8 cellular contexts compared by ENCODE assay signal in the genomic region with DNA sequence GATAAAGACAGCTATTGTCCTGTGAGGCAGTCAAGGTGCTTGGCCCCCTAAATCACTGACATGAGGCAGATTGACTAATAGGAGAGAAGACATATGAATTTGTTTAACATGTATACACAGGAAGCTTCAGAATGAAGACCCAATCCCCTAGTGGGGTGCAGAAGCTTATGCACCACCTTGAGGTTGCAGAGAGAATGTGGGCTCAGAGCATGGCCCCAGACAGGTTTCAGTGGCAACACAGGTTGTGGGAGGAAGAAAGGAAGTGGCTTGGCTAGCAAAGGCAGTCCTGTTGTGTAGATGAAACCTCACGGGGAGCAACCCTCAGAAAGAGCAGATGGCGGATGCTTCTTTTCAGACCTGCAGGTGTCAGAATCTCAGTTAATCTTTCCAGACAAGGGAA. TPM values are rescaled to one million over a fixed set of nuclear protein-coding genes. Genes with fewer than 3 reads are reported as not detected.
A peak's percentile ranks its signal among the peaks of the same experiment; 100 is the strongest.
DNase-seq lines count a peak whose midpoint lies in the region; ATAC-seq, FAIRE-seq and TF ChIP-seq lines count a peak whose summit lies in the region.

No MANE protein-coding gene starts in this region.

- H3K9me3 ChIP-seq in pancreas = no peaks in the 10 kb centered on the region

- H3K27ac ChIP-seq in pancreas = no peak overlapping the region

- no peaks in the 10 kb centered on the region for H3K36me3 Mint-ChIP-seq in activated T-helper 17 cell treated with anti-CD3 and anti-CD28 coated beads, Interleukin-2, amount 50 U/mL, for 72 hours (ENCODE audit: low read depth)

- intact Hi-C loops in pancreas (cut with DNase I) = no loop called here

- H3K4me1 ChIP-seq in pancreas = no peaks in the 10 kb centered on the region

- no peaks in the 10 kb centered on the region for H3K36me3 ChIP-seq in pancreas

- DNase-seq in NCI-H146 (lab: John Stamatoyannopoulos, UW) (peak; percentile 37), HEK293T (ENCODE audit: extremely low spot score) (no peak), NCI-H2227 (lab: John Stamatoyannopoulos, UW; ENCODE audit: unreplicated experiment) (no peak), pancreas (no peak)
- DNase-seq in stimulated activated CD4-positive, alpha-beta T cell treated with anti-CD3 and anti-CD28 coated beads, TNF-alpha, amount 100 ng/mL, for 24 hours (ENCODE audit: low read depth in 3 of 3) = peak in 2 of 3 experiments; percentile 19 to 54

- peak; percentile 100 for ATAC-seq in GM21737 (IDR thresholded peaks at IDR 0.05; ENCODE audit: unreplicated experiment)
- ATAC-seq in activated T-helper 17 cell treated with anti-CD3 and anti-CD28 coated beads, Interleukin-2, amount 50 U/mL, for 72 hours (replicated peaks) = peak; percentile 99
- no peak for ATAC-seq in pancreas

- peak overlapping the region; percentile 14 for H3K4me3 Mint-ChIP-seq in activated T-helper 17 cell treated with anti-CD3 and anti-CD28 coated beads, Interleukin-2, amount 50 U/mL, for 72 hours

- no peaks in the 10 kb centered on the region for H3K27me3 ChIP-seq in pancreas

- FAIRE-seq in pancreas (lab: Jason Lieb, UNC) = no peak

- WGBS in pancreas, 2 donors = 71 to 80% methylated on average over 2 of the region's 2 CpGs

- H3K4me3 ChIP-seq in GM12875 (ENCODE audit: low read depth, low read length) (no peak overlapping the region), pancreas (no peak overlapping the region)

- no peaks in the 10 kb centered on the region for H3K9me3 Mint-ChIP-seq in activated T-helper 17 cell treated with anti-CD3 and anti-CD28 coated beads, Interleukin-2, amount 50 U/mL, for 72 hours

- H3K4me1 Mint-ChIP-seq in activated T-helper 17 cell treated with anti-CD3 and anti-CD28 coated beads, Interleukin-2, amount 50 U/mL, for 72 hours = peaks cover 25% of the 10 kb centered on the region

- H3K27me3 Mint-ChIP-seq in activated T-helper 17 cell treated with anti-CD3 and anti-CD28 coated beads, Interleukin-2, amount 50 U/mL, for 72 hours = no peaks in the 10 kb centered on the region

- CTCF ChIA-PET in HEK293T (lab: Yijun Ruan, JAX) = interaction anchor here (0.7 to 1.2 kb wide), 2 partner anchors 21 to 24 kb away, joined by 3 to 5 read pairs; no protein-coding TSS in a partner anchor

- no peak overlapping the region for H3K27ac Mint-ChIP-seq in activated T-helper 17 cell treated with anti-CD3 and anti-CD28 coated beads, Interleukin-2, amount 50 U/mL, for 72 hours

- POLR2A ChIA-PET in HEK293T (lab: Yijun Ruan, JAX) = no interaction called here

- TF ChIP-seq CTCF in GM12875 (IDR thresholded peaks at IDR 0.05; ENCODE audit: borderline replicate concordance, insufficient read depth, low read depth, low read length) (peak; percentile 52; the same call in 1 of the 2 replicates), pancreas (IDR thresholded peaks at IDR 0.05) (no peak)

TF ChIP-seq in HEK293T, 16 proteins besides CTCF, POLR2A, EP300 and RAD21:
- no peak for TF ChIP-seq LEF1 (IDR thresholded peaks at IDR 0.05; ENCODE audit: borderline replicate concordance)
TF ChIP-seq in HEK293T: peak in this region for 0.

RNA-seq across cellular contexts. Expression of a gene that starts 37.0 kb away (rescaled TPM):
- total RNA-seq in activated T-helper 17 cell treated with anti-CD3 and anti-CD28 coated beads, Interleukin-2, amount 50 U/mL, for 72 hours = 100 to 1,000 TPM; 147 to 268 TPM
- 10 to 100 TPM; 40.7 to 69.4 (median 52.5) TPM for total RNA-seq in pancreas
- polyA plus RNA-seq in pancreas = 10 to 100 TPM; 16.8 to 23.8 TPM

Comparison
In these comparisons a context has a peak if more than half of its experiments do, and no peak if none do; other contexts are left out.
1. ATAC-seq: peak in GM21737 (single experiment) and activated T-helper 17 cell treated with anti-CD3 and anti-CD28 coated beads, Interleukin-2, amount 50 U/mL, for 72 hours (single experiment); none in pancreas (0 of 4).
2. DNase-seq: peak in NCI-H146 (single experiment) and stimulated activated CD4-positive, alpha-beta T cell treated with anti-CD3 and anti-CD28 coated beads, TNF-alpha, amount 100 ng/mL, for 24 hours (2 of 3); none in HEK293T (single experiment), NCI-H2227 (single experiment) and pancreas (0 of 6).